Comparison of ENCODE assay signal across 13 cellular contexts in genomic region chr2:119744335-119744939, GRCh38. TPM values are rescaled to one million over a fixed set of nuclear protein-coding genes. Genes with fewer than 3 reads are reported as not detected.
DNase-seq lines count a peak whose midpoint lies in the region; ATAC-seq and TF ChIP-seq lines count a peak whose summit lies in the region.
"Had no signal": no experiment of that assay in that cellular context is flagged by ENCODE, and none has a peak within 500 bp of the region (broad histone marks: within the 10 kb centered on the region; RNA-seq: fewer than 3 reads in every experiment).

No MANE protein-coding gene starts in this region.

- peak overlapping the region; percentile 46 for H3K4me2 ChIP-seq in PC-9
- H3K4me2 ChIP-seq in H9 (ENCODE audit: insufficient read depth, insufficient read length, low read length), result no peak overlapping the region
- H3K4me2 ChIP-seq: KMS-11 had no signal

- no peaks in the 10 kb centered on the region for H3K79me1 ChIP-seq in H9 (ENCODE audit: insufficient read depth, low read depth, low read length, poor library complexity, severe bottlenecking)

- H3K23ac ChIP-seq in H9 (ENCODE audit: insufficient read length, low read depth, low read length), result no peak overlapping the region

- H4K20me1 ChIP-seq in PC-9 (ENCODE audit: insufficient read depth) (no peaks in the 10 kb centered on the region), H9 (ENCODE audit: control insufficient read depth, insufficient read depth, insufficient read length) (no peaks in the 10 kb centered on the region)

- peaks cover 14% of the 10 kb centered on the region for H3F3A ChIP-seq in PC-9 (ENCODE audit: insufficient read depth, low read depth)

- no peak overlapping the region for H3K4me3 Mint-ChIP-seq in H9
- H3K4me3 Mint-ChIP-seq: naive B cell had no signal

- H2BK5ac ChIP-seq in H9 (ENCODE audit: insufficient read length, low read length), result no peak overlapping the region

- no peaks in the 10 kb centered on the region for H3K36me3 ChIP-seq in PC-9 (ENCODE audit: low read depth)
- no peaks in the 10 kb centered on the region for H3K36me3 ChIP-seq in heart right ventricle
- no peaks in the 10 kb centered on the region for H3K36me3 ChIP-seq in upper lobe of right lung
- H3K36me3 ChIP-seq: SJCRH30 had no signal

- H3K9ac ChIP-seq in H9 (ENCODE audit: extremely low read depth, insufficient read length, low read length), result no peak overlapping the region
- H3K9ac ChIP-seq: KMS-11 had no signal

- no peak overlapping the region for H3K27ac Mint-ChIP-seq in H9

- H3K18ac ChIP-seq in H9 (ENCODE audit: insufficient read length, low read depth, low read length), result no peak overlapping the region

- no peaks in the 10 kb centered on the region for H3K9me3 Mint-ChIP-seq in H9
- H3K9me3 Mint-ChIP-seq: naive B cell had no signal

- no peak overlapping the region for H2BK120ac ChIP-seq in H9 (ENCODE audit: low read depth, low read length, poor library complexity, severe bottlenecking)

- POLR2A ChIA-PET in PC-9 (lab: Charles Lee; ENCODE audit: unreplicated experiment), result no interaction called here

- CTCF ChIA-PET in PC-9 (lab: Charles Lee), result interaction anchor here (0.6 kb wide), 1 partner anchor 39 kb away, joined by 3 read pairs; no protein-coding TSS in a partner anchor

- peaks cover 35% of the 10 kb centered on the region for H3K4me1 ChIP-seq in PC-9 (replicated peaks; ENCODE audit: insufficient read depth)
- H3K4me1 ChIP-seq in heart right ventricle, result peaks cover 0 to 10% (median 0%) of the 10 kb centered on the region in 9 donors
- peaks cover 5% of the 10 kb centered on the region for H3K4me1 ChIP-seq in upper lobe of right lung
- 0 out of 2 replicates have a peak, but pooled peaks cover 2% of the 10 kb centered on the region for H3K4me1 ChIP-seq in H9 (ENCODE audit: insufficient read depth, low read length)
- H3K4me1 ChIP-seq: body of pancreas, SJCRH30 had no signal

- no peak overlapping the region for H2AK5ac ChIP-seq in H9 (ENCODE audit: insufficient read length, low read length)

- H3K27me3 ChIP-seq in PC-9 (ENCODE audit: insufficient read depth, low read depth) (no peaks in the 10 kb centered on the region), heart right ventricle (no peaks in the 10 kb centered on the region), upper lobe of right lung (no peaks in the 10 kb centered on the region), H9 (ENCODE audit: insufficient read depth, low read length) (no peaks in the 10 kb centered on the region)
- H3K27me3 ChIP-seq: body of pancreas, SJCRH30 had no signal

- no peaks in the 10 kb centered on the region for H3K23me2 ChIP-seq in H9 (ENCODE audit: insufficient read length, low read depth, low read length, poor library complexity, severe bottlenecking)

- H2AFZ ChIP-seq in PC-9 (no peak overlapping the region), H9 (ENCODE audit: low read length) (no peak overlapping the region)

- H3K36me3 Mint-ChIP-seq in H9 (ENCODE audit: insufficient read depth in 1 of 3, low read depth in 3 of 3), result no peaks in the 10 kb centered on the region

- H4K8ac ChIP-seq in H9 (replicated peaks; ENCODE audit: insufficient read length, low read depth, low read length), result no peak overlapping the region

- no peak overlapping the region for H2BK15ac ChIP-seq in H9 (ENCODE audit: low read depth, low read length)

- H3K9me3 ChIP-seq in PC-9 (ENCODE audit: insufficient read depth, low read depth) (no peaks in the 10 kb centered on the region), heart right ventricle (no peaks in the 10 kb centered on the region), upper lobe of right lung (no peaks in the 10 kb centered on the region), H9 (ENCODE audit: control insufficient read depth, low read depth, low read length) (no peaks in the 10 kb centered on the region)
- H3K9me3 ChIP-seq: body of pancreas, SJCRH30 had no signal

- WGBS in heart right ventricle, 2 donors, result 51 to 58% methylated on average over 2 of the region's 2 CpGs
- WGBS in H9 (ENCODE audit: extremely low coverage, insufficient read length, low lambda C conversion rate), result no CpG with 5 or more reads among the region's 2 CpGs

- no peak overlapping the region for H3K14ac ChIP-seq in H9 (ENCODE audit: insufficient read depth, low read length)

- no peak overlapping the region for H4K5ac ChIP-seq in H9 (ENCODE audit: insufficient read length, low read depth, low read length)

- no peak for TF ChIP-seq CTCF in PC-9 (conservative IDR thresholded peaks at IDR 0.05)
- no peak for TF ChIP-seq CTCF in heart right ventricle (IDR thresholded peaks at IDR 0.05)
- TF ChIP-seq CTCF in upper lobe of right lung (IDR thresholded peaks at IDR 0.05), result no peak
- TF ChIP-seq CTCF in H9 (conservative IDR thresholded peaks at IDR 0.05), result no peak

- peaks cover 5% of the 10 kb centered on the region for H3K27me3 Mint-ChIP-seq in H9 (ENCODE audit: low read depth)

- peaks cover 16 to 17% of the 10 kb centered on the region in 2 experiments for H3K4me1 Mint-ChIP-seq in H9
- H3K4me1 Mint-ChIP-seq: naive B cell had no signal

- intact Hi-C loops in Right ventricle myocardium inferior (cut with DNase I), result no loop called here
- intact Hi-C loops in cardiac septum (cut with DNase I), result no loop called here
- intact Hi-C loops in PC-9 (cut with micrococcal nuclease; ENCODE audit: unreplicated experiment), result loop anchor here (2.0 kb wide), 1 partner anchor 42 kb away; no protein-coding TSS in a partner anchor
- intact Hi-C loops in heart right ventricle (cut with DNase I), result no loop called here
- intact Hi-C loops in upper lobe of right lung (cut with DNase I), result no loop called here

- no peaks in the 10 kb centered on the region for H3K79me2 ChIP-seq in PC-9 (ENCODE audit: low read depth)
- H3K79me2 ChIP-seq in H9 (ENCODE audit: insufficient read depth, low read length), result no peaks in the 10 kb centered on the region

- H2BK12ac ChIP-seq in H9 (ENCODE audit: insufficient read length, low read depth, low read length), result no peak overlapping the region

- ATAC-seq in Right ventricle myocardium inferior (peak; percentile 71), heart right ventricle (peak in 7 of 8 donors; percentile 20 to 90 (median 72)), upper lobe of right lung (peak; percentile 92)
- ATAC-seq: body of pancreas had no signal

- no peak overlapping the region for H3K56ac ChIP-seq in H9 (ENCODE audit: insufficient read length, low read depth, low read length)

- no peak overlapping the region for H2BK20ac ChIP-seq in H9 (ENCODE audit: low read depth, low read length, poor library complexity, severe bottlenecking)

- BruUV-seq in PC-9 (replicated peaks; lab: Mats Ljungman, UMichigan), result no TSS peak

- H3K4ac ChIP-seq in H9 (ENCODE audit: low read depth, low read length), result no peak overlapping the region

- no peak overlapping the region for H3K27ac ChIP-seq in PC-9
- H3K27ac ChIP-seq in heart right ventricle, result peak overlapping the region in 1 of 10 donors; percentile 12
- H3K27ac ChIP-seq in upper lobe of right lung, result no peak overlapping the region
- H3K27ac ChIP-seq in H9 (ENCODE audit: insufficient read length, low read depth, low read length), result no peak overlapping the region
- H3K27ac ChIP-seq: body of pancreas, KMS-11, SJCRH30 had no signal

- H3K4me3 ChIP-seq in PC-9 (no peak overlapping the region), heart right ventricle (no peak overlapping the region), upper lobe of right lung (no peak overlapping the region)
- H3K4me3 ChIP-seq: body of pancreas, SJCRH30 had no signal

- H4K91ac ChIP-seq in H9 (ENCODE audit: insufficient read length, low read depth, low read length), result no peak overlapping the region

- H3K9me2 ChIP-seq in PC-9 (ENCODE audit: insufficient read depth), result no peaks in the 10 kb centered on the region

- DNase-seq in Right ventricle myocardium inferior (ENCODE audit: missing footprints), result no peak
- no peak for DNase-seq in cardiac septum (ENCODE audit: low spot score)
- peak; percentile 70 to 93 for DNase-seq in PC-9
- DNase-seq in heart right ventricle, result no peak
- no peak for DNase-seq in upper lobe of right lung
- no peak for DNase-seq in AG08396 (ENCODE audit: low spot score)
- DNase-seq in H9, result no peak
- no peak for DNase-seq in Kasumi-1 (lab: John Stamatoyannopoulos, UW)
- DNase-seq: naive B cell; SJCRH30; stimulated activated CD4-positive, alpha-beta T cell treated with anti-CD3 and anti-CD28 coated beads, Interleukin-15, amount 100 ng/mL, for 24 hours had no signal

- H3T11ph ChIP-seq in H9 (ENCODE audit: low read length), result no peak overlapping the region

RNA-seq across cellular contexts. Expression of gene PTPN4, which starts 15.3 kb away (rescaled TPM):
- total RNA-seq in Right ventricle myocardium inferior (40.4 TPM), cardiac septum (35.7 TPM), PC-9 (2021) (46.6 and 60.7 TPM in 2 replicates), heart right ventricle (10 to 100 TPM; 25.9 to 56.1 (median 49.8) TPM), upper lobe of right lung (45.4 TPM), H9 (2021) (80.5 and 89.8 TPM in 2 replicates)
- polyA plus RNA-seq in heart right ventricle, result 1 to 10 TPM; 2.5 to 3.7 TPM

Comparison
In these comparisons a context has a peak if more than half of its experiments do, and no peak if none do; other contexts are left out.
1. DNase-seq: peak in PC-9 (2 of 2); none in Right ventricle myocardium inferior (single experiment), cardiac septum (single experiment), heart right ventricle (0 of 2), upper lobe of right lung (single experiment), AG08396 (single experiment), H9 (single experiment) and Kasumi-1 (0 of 2).
2. Peak in every context shown above with its lines, with median percentiles within 50 percentile points of each other: ATAC-seq.